In genomic region chr16:58563235-58563634, GRCh38 we compare ENCODE assay signal across 17 cellular contexts. TPM values are rescaled to one million over a fixed set of nuclear protein-coding genes. Genes with fewer than 3 reads are reported as not detected.
DNase-seq lines count a peak whose midpoint lies in the region; ATAC-seq and TF ChIP-seq lines count a peak whose summit lies in the region.
"Had no signal": no experiment of that assay in that cellular context is flagged by ENCODE, and none has a peak within 500 bp of the region (broad histone marks: within the 10 kb centered on the region; RNA-seq: fewer than 3 reads in every experiment).

No MANE protein-coding gene starts in this region.

- ATAC-seq in GM18520 (IDR thresholded peaks at IDR 0.05; ENCODE audit: unreplicated experiment) = no peak

- no peaks in the 10 kb centered on the region for H3K27me3 ChIP-seq in SJSA1 (replicated peaks)
- H3K27me3 ChIP-seq: ascending aorta, transverse colon had no signal

- peaks cover 10% of the 10 kb centered on the region for H3K4me1 ChIP-seq in SJSA1 (replicated peaks)
- H3K4me1 ChIP-seq: ascending aorta, transverse colon had no signal

- no peaks in the 10 kb centered on the region for H3K9me3 ChIP-seq in SJSA1 (replicated peaks)
- H3K9me3 ChIP-seq: ascending aorta, transverse colon had no signal

- peak overlapping the region; percentile 1; the same call in 1 of the 2 replicates for H3K27ac Mint-ChIP-seq in HFFc6

- TF ChIP-seq CTCF in HFFc6 (IDR thresholded peaks at IDR 0.05) = no peak

- peaks cover 18% of the 10 kb centered on the region for H3K4me1 Mint-ChIP-seq in HFFc6 (ENCODE audit: low read depth)
- H3K4me1 Mint-ChIP-seq: endodermal cell had no signal

- H3K4me3 ChIP-seq in SJSA1 = no peak overlapping the region
- H3K4me3 ChIP-seq: ascending aorta, transverse colon had no signal

- H3K9me3 Mint-ChIP-seq in HFFc6 = no peaks in the 10 kb centered on the region
- H3K9me3 Mint-ChIP-seq: endodermal cell had no signal

- H3K36me3 Mint-ChIP-seq in HFFc6 (ENCODE audit: low read depth) = peaks cover 35% of the 10 kb centered on the region; the same call in 1 of the 2 replicates

- H3K27ac ChIP-seq in SJSA1 = peak overlapping the region; percentile 22
- H3K27ac ChIP-seq: ascending aorta, transverse colon, WERI-Rb-1 had no signal

- no peak overlapping the region for H3K4me3 Mint-ChIP-seq in HFFc6
- H3K4me3 Mint-ChIP-seq: endodermal cell had no signal

- H3K27me3 Mint-ChIP-seq in HFFc6 (ENCODE audit: insufficient read depth) = no peaks in the 10 kb centered on the region

- peaks cover 72% of the 10 kb centered on the region for H3K36me3 ChIP-seq in SJSA1

- DNase-seq in HFFc6 = peak; percentile 56
- DNase-seq in SJSA1 (ENCODE audit: low read depth in 1 of 2, low spot score in 2 of 2) = peak in 1 of 2 experiments; percentile 56
- DNase-seq in fibroblast of gingiva (ENCODE audit: low read depth) = peak; percentile 42
- peak; percentile 66 for DNase-seq in renal cortical epithelial cell (ENCODE audit: low read depth)
- no peak for DNase-seq in activated CD4-positive, alpha-beta T cell treated with anti-CD3 and anti-CD28 coated beads for 4 hours
- no peak for DNase-seq in NCI-H524 treated with DMSO at 0.1 percent for 48 hours (lab: John Stamatoyannopoulos, UW)
- DNase-seq in iPS-NIHi7 (ENCODE audit: extremely low spot score) = no peak
- DNase-seq: DMS 273 treated with DMSO at 0.1 percent for 48 hours, endodermal cell, mesendoderm, NCI-H1092 treated with DMSO at 0.1 percent for 48 hours, NCI-H526, SHP77 treated with DMSO at 0.1 percent for 48 hours, transverse colon, WERI-Rb-1 had no signal

RNA-seq across cellular contexts. Expression of gene SETD6, which starts 47.9 kb away (rescaled TPM):
- 1 to 10 TPM; 1.8 to 3.5 (median 2.9) TPM for total RNA-seq in HFFc6 (2021; fragmentation: NEBNext Ultra II Directional; extraction: Animal tissue kit (Norgen Biotek cat#: 25700))
- 1.1 and 1.8 TPM in 2 replicates for total RNA-seq in SJSA1 (2014; rRNA removed; shearing (Covaris generic))
- total RNA-seq in renal cortical epithelial cell = 9.0 and 17.3 TPM in 2 replicates

Comparison
In these comparisons a context has a peak if more than half of its experiments do, and no peak if none do; other contexts are left out.
1. DNase-seq: peak in HFFc6 (single experiment), fibroblast of gingiva (single experiment) and renal cortical epithelial cell (single experiment); none in activated CD4-positive, alpha-beta T cell treated with anti-CD3 and anti-CD28 coated beads for 4 hours (0 of 2), NCI-H524 treated with DMSO at 0.1 percent for 48 hours (single experiment) and iPS-NIHi7 (single experiment).